In genomic region chr5:140239939-140240700, GRCh38 we compare ENCODE assay signal across 8 cellular contexts.
A peak's percentile ranks its signal among the peaks of the same experiment; 100 is the strongest.
DNase-seq lines count a peak whose midpoint lies in the region; FAIRE-seq and TF ChIP-seq lines count a peak whose summit lies in the region.

No MANE protein-coding gene starts in this region.

- H3K4me1 ChIP-seq in H9 (ENCODE audit: insufficient read depth, low read length), result peaks cover 5% of the 10 kb centered on the region; the same call in 1 of the 2 replicates
- peaks cover 33% of the 10 kb centered on the region for H3K4me1 ChIP-seq in OCI-LY1 (ENCODE audit: insufficient read depth, low read length, severe bottlenecking)
- peaks cover 21% of the 10 kb centered on the region for H3K4me1 ChIP-seq in fibroblast of lung (ENCODE audit: control insufficient read depth, extremely low read depth, insufficient read depth, low read length)

- no peak overlapping the region for H2AFZ ChIP-seq in H9 (ENCODE audit: low read length)
- no peak overlapping the region for H2AFZ ChIP-seq in OCI-LY1 (ENCODE audit: low read length)
- H2AFZ ChIP-seq in fibroblast of lung (ENCODE audit: low read length), result no peak overlapping the region

- H3K4me2 ChIP-seq in H9 (ENCODE audit: insufficient read depth, insufficient read length, low read length) (no peak overlapping the region), OCI-LY1 (ENCODE audit: low read length) (no peak overlapping the region), fibroblast of lung (ENCODE audit: extremely low read depth, insufficient read depth, low read length) (no peak overlapping the region)

- H3K27me3 ChIP-seq in H9 (ENCODE audit: insufficient read depth, low read length) (no peaks in the 10 kb centered on the region), OCI-LY1 (ENCODE audit: insufficient read depth, low read length) (no peaks in the 10 kb centered on the region), fibroblast of lung (ENCODE audit: control insufficient read depth, insufficient read depth, low read length) (no peaks in the 10 kb centered on the region)

- DNase-seq in D721Med (ENCODE audit: insufficient read length, low spot score) (peak; percentile 28), H9 (peak; percentile 87), fibroblast of lung (ENCODE audit: low read depth in 2 of 2) (peak; percentile 60 to 65), substantia nigra (lab: John Stamatoyannopoulos, UW) (peak in 37 of 49 donors; percentile 8 to 78 (median 49)), DMS153 (lab: John Stamatoyannopoulos, UW) (no peak)
- peak; percentile 74 for DNase-seq in activated T-cell treated with anti-CD3 and anti-CD28 coated beads, Interleukin-2, amount 50 U/mL, for 24 hours

- H3K9me2 ChIP-seq in OCI-LY1 (ENCODE audit: low read depth, low read length), result no peaks in the 10 kb centered on the region

- no peaks in the 10 kb centered on the region for H4K20me1 ChIP-seq in H9 (ENCODE audit: control insufficient read depth, insufficient read depth, insufficient read length)
- no peaks in the 10 kb centered on the region for H4K20me1 ChIP-seq in OCI-LY1 (ENCODE audit: insufficient read depth, low read length)
- H4K20me1 ChIP-seq in fibroblast of lung (ENCODE audit: control insufficient read depth, extremely low read depth, insufficient read depth, low read length), result no peaks in the 10 kb centered on the region

- H3K9me3 ChIP-seq in H9 (ENCODE audit: control insufficient read depth, low read depth, low read length) (no peaks in the 10 kb centered on the region), OCI-LY1 (ENCODE audit: low read length) (no peaks in the 10 kb centered on the region), fibroblast of lung (ENCODE audit: control insufficient read depth, insufficient read depth, low read depth, low read length) (no peaks in the 10 kb centered on the region)

- H3K23me2 ChIP-seq in H9 (ENCODE audit: insufficient read length, low read depth, low read length, poor library complexity, severe bottlenecking), result no peaks in the 10 kb centered on the region

- H3K18ac ChIP-seq in H9 (ENCODE audit: insufficient read length, low read depth, low read length), result no peak overlapping the region

- no peak overlapping the region for H3K23ac ChIP-seq in H9 (ENCODE audit: insufficient read length, low read depth, low read length)

- no peaks in the 10 kb centered on the region for H3K79me1 ChIP-seq in H9 (ENCODE audit: insufficient read depth, low read depth, low read length, poor library complexity, severe bottlenecking)

- no peak overlapping the region for H2BK120ac ChIP-seq in H9 (ENCODE audit: low read depth, low read length, poor library complexity, severe bottlenecking)

- no peak for FAIRE-seq in D721Med (lab: Jason Lieb, UNC)

- no peak overlapping the region for H4K8ac ChIP-seq in H9 (replicated peaks; ENCODE audit: insufficient read length, low read depth, low read length)

- peaks cover 0 to 7% (median under 1%) of the 10 kb centered on the region in 3 experiments; a peak in 4 of 7 replicates for H3K36me3 Mint-ChIP-seq in H9 (ENCODE audit: insufficient read depth in 1 of 3, low read depth in 3 of 3)
- peaks cover 17% of the 10 kb centered on the region for H3K36me3 Mint-ChIP-seq in activated T-cell treated with anti-CD3 and anti-CD28 coated beads, Interleukin-2, amount 50 U/mL, for 24 hours (ENCODE audit: low read depth)
- peaks cover 5% of the 10 kb centered on the region for H3K36me3 Mint-ChIP-seq in nephron (ENCODE audit: low read depth)

- TF ChIP-seq CTCF in D721Med (IDR thresholded peaks at IDR 0.05; ENCODE audit: insufficient read depth, missing control alignments), result peak; percentile 74
- TF ChIP-seq CTCF in H9 (conservative IDR thresholded peaks at IDR 0.05), result peak; percentile 84
- TF ChIP-seq CTCF in OCI-LY1 (IDR thresholded peaks at IDR 0.05; ENCODE audit: low read length), result peak; percentile 87
- peak; percentile 62 to 68 for TF ChIP-seq CTCF in fibroblast of lung (conservative IDR thresholded peaks at IDR 0.05 in 1 of 2, IDR thresholded peaks at IDR 0.05 in 1 of 2; ENCODE audit: low read depth in 1 of 2, low read length in 2 of 2)
- TF ChIP-seq CTCF in nephron (IDR thresholded peaks at IDR 0.05; ENCODE audit: unreplicated experiment in 3 of 3), result peak; percentile 46 to 69 (median 69)

- H3K27ac Mint-ChIP-seq in H9, result peak overlapping the region in 2 of 3 experiments; percentile 36 to 82; a peak in 1 of 7 replicates
- H3K27ac Mint-ChIP-seq in activated T-cell treated with anti-CD3 and anti-CD28 coated beads, Interleukin-2, amount 50 U/mL, for 24 hours, result no peak overlapping the region
- peak overlapping the region in 2 of 3 experiments; percentile 46 to 70 for H3K27ac Mint-ChIP-seq in nephron

- no peak overlapping the region; the same call in 1 of the 2 replicates for H3K14ac ChIP-seq in H9 (ENCODE audit: insufficient read depth, low read length)

- no CpG with 5 or more reads among the region's 11 CpGs for WGBS in H9 (ENCODE audit: extremely low coverage, insufficient read length, low lambda C conversion rate)

- H2BK20ac ChIP-seq in H9 (ENCODE audit: low read depth, low read length, poor library complexity, severe bottlenecking), result no peak overlapping the region

- no peak overlapping the region for H3K4ac ChIP-seq in H9 (ENCODE audit: low read depth, low read length)

- H2BK12ac ChIP-seq in H9 (ENCODE audit: insufficient read length, low read depth, low read length), result no peak overlapping the region

- H3K4me3 ChIP-seq in OCI-LY1 (ENCODE audit: low read depth, low read length, poor library complexity, severe bottlenecking) (no peak overlapping the region), fibroblast of lung (replicated peaks in 1 of 4; ENCODE audit: control extremely low read depth in 1 of 4, insufficient read depth in 1 of 4, low read depth in 3 of 4, low read length in 4 of 4) (no peak overlapping the region)

- no peaks in the 10 kb centered on the region for H3K79me2 ChIP-seq in H9 (ENCODE audit: insufficient read depth, low read length)
- H3K79me2 ChIP-seq in OCI-LY1 (ENCODE audit: insufficient read depth, low read length), result no peaks in the 10 kb centered on the region
- H3K79me2 ChIP-seq in fibroblast of lung (ENCODE audit: control insufficient read depth, insufficient read depth, low read length), result no peaks in the 10 kb centered on the region

- H3K9ac ChIP-seq in H9 (ENCODE audit: extremely low read depth, insufficient read length, low read length) (no peak overlapping the region), OCI-LY1 (ENCODE audit: low read length) (no peak overlapping the region), fibroblast of lung (ENCODE audit: insufficient read depth, low read length) (no peak overlapping the region)

- peaks cover 24 to 26% of the 10 kb centered on the region in 2 experiments for H3K4me1 Mint-ChIP-seq in H9
- H3K4me1 Mint-ChIP-seq in activated T-cell treated with anti-CD3 and anti-CD28 coated beads, Interleukin-2, amount 50 U/mL, for 24 hours (ENCODE audit: low read depth), result peaks cover 12% of the 10 kb centered on the region
- H3K4me1 Mint-ChIP-seq in nephron, result peaks cover 26% of the 10 kb centered on the region

- H3K56ac ChIP-seq in H9 (ENCODE audit: insufficient read length, low read depth, low read length), result no peak overlapping the region

- no peak overlapping the region for H2BK15ac ChIP-seq in H9 (ENCODE audit: low read depth, low read length)

- H3F3A ChIP-seq in OCI-LY1 (ENCODE audit: insufficient read depth, low read length), result no peaks in the 10 kb centered on the region

- no peak overlapping the region for H4K91ac ChIP-seq in H9 (ENCODE audit: insufficient read length, low read depth, low read length)

- H2AK5ac ChIP-seq in H9 (ENCODE audit: insufficient read length, low read length), result no peak overlapping the region

- H3K27me3 Mint-ChIP-seq in H9 (ENCODE audit: low read depth) (no peaks in the 10 kb centered on the region), nephron (ENCODE audit: low read depth) (peaks cover 3% of the 10 kb centered on the region)
- no peaks in the 10 kb centered on the region for H3K27me3 Mint-ChIP-seq in activated T-cell treated with anti-CD3 and anti-CD28 coated beads, Interleukin-2, amount 50 U/mL, for 24 hours

- H3K9me3 Mint-ChIP-seq in H9 (no peaks in the 10 kb centered on the region), nephron (no peaks in the 10 kb centered on the region)
- H3K9me3 Mint-ChIP-seq in activated T-cell treated with anti-CD3 and anti-CD28 coated beads, Interleukin-2, amount 50 U/mL, for 24 hours, result no peaks in the 10 kb centered on the region

- H3K36me3 ChIP-seq in OCI-LY1 (ENCODE audit: insufficient read depth, low read length) (peaks cover 5% of the 10 kb centered on the region; the same call in 1 of the 2 replicates), fibroblast of lung (ENCODE audit: control insufficient read depth, insufficient read depth, low read length) (no peaks in the 10 kb centered on the region)

- H3K4me3 Mint-ChIP-seq in H9 (no peak overlapping the region), nephron (no peak overlapping the region)
- no peak overlapping the region for H3K4me3 Mint-ChIP-seq in activated T-cell treated with anti-CD3 and anti-CD28 coated beads, Interleukin-2, amount 50 U/mL, for 24 hours

- no peak overlapping the region for H3T11ph ChIP-seq in H9 (ENCODE audit: low read length)

- H2BK5ac ChIP-seq in H9 (ENCODE audit: insufficient read length, low read length), result no peak overlapping the region

- no peak overlapping the region for H4K5ac ChIP-seq in H9 (ENCODE audit: insufficient read length, low read depth, low read length)

- H3K27ac ChIP-seq in H9 (ENCODE audit: insufficient read length, low read depth, low read length) (no peak overlapping the region), OCI-LY1 (ENCODE audit: low read depth, low read length, poor library complexity, severe bottlenecking) (no peak overlapping the region), fibroblast of lung (ENCODE audit: insufficient read depth, low read length) (no peak overlapping the region), substantia nigra (ENCODE audit: low read depth, low read length, poor library complexity, severe bottlenecking) (peak overlapping the region; percentile 24)
